17 cellular contexts compared by ENCODE assay signal in the genomic region with DNA sequence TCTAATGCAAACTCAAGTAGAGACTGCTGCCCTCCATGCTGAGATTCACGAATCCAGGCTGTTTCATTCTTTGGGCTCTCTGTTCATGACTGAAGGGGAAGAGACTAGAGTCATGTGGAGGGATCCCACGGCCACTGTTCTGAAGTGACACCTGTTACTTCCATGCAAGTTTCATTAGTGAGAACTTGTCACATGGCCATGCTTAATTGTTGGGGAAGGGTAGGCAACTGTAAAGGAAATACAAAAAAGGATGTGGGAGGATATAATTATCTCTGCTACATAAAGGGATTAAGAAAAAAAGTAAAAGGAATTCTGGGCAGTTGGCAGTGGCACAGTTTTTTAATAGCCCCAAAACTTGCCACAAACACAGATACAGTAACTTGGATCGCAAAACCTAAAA.
"Had no signal": no experiment of that assay in that cellular context is flagged by ENCODE, and none has a peak within 500 bp of the region (broad histone marks: within the 10 kb centered on the region; RNA-seq: fewer than 3 reads in every experiment).

No MANE protein-coding gene starts in this region.

- H3K4me2 ChIP-seq: neural progenitor cell had no signal

- H3K36me3 ChIP-seq: esophagus muscularis mucosa, gastroesophageal sphincter, neural progenitor cell, ovary had no signal

- H3K9me3 ChIP-seq: esophagus muscularis mucosa, gastroesophageal sphincter, mucosa of descending colon, ovary had no signal

- DNase-seq: effector memory CD8-positive, alpha-beta T cell; glutamatergic neuron; left colon; mucosa of descending colon; nucleus accumbens; ovary; right cardiac atrium; small intestine; stimulated activated CD4-positive, alpha-beta T cell treated with anti-CD3 and anti-CD28 coated beads, Interleukin-12 subunit alpha, Interleukin-12 subunit beta, amount 100 ng/mL, for 4 hours; stimulated activated CD4-positive, alpha-beta T cell treated with anti-CD3 and anti-CD28 coated beads, Interleukin-2, amount 100 ng/mL, for 48 hours; stimulated activated naive CD4-positive, alpha-beta T cell treated with Interleukin-2 at 50 U/mL for 16 hours; trophoblast cell had no signal

- H3K9ac ChIP-seq: neural progenitor cell had no signal

- H3K4me1 ChIP-seq: gastroesophageal sphincter, neural progenitor cell had no signal

- H3K27me3 ChIP-seq: esophagus muscularis mucosa, gastroesophageal sphincter, neural progenitor cell, ovary had no signal

- H3K27ac ChIP-seq: epithelial cell of prostate, esophagus muscularis mucosa, gastroesophageal sphincter, neural progenitor cell, ovary had no signal

- H3K4me3 ChIP-seq: esophagus muscularis mucosa, gastroesophageal sphincter, mucosa of descending colon, neural progenitor cell, ovary had no signal

- ATAC-seq: effector memory CD8-positive, alpha-beta T cell; gastroesophageal sphincter; left colon; mucosa of descending colon; natural killer cell treated with Interleukin-12 subunit alpha and Interleukin-12 subunit beta and Interleukin-15 and Interleukin-18, amount 100 ng/mL, for 72 hours; right cardiac atrium had no signal
